ENCODE assay signal across 14 cellular contexts in the genomic region with DNA sequence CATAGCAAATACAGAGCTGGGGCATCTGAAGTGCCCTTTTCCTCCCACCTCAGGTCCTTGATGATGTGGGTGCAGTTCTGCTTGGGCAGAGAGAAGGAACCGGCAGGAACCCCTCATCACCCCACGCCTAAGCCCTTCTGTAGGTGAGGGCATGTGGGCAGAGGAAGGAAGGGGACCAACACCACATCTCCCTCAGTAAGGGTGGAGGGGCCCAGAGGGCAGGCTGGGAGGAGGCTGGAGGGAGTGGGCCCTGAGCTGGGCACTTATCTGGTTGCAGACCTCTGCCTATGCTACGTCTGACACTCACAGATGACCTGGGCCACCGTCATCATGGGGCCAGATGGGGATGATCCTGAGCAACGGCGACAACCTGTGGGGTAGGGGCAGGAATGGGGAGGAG. TPM values are rescaled to one million over a fixed set of nuclear protein-coding genes. Genes with fewer than 3 reads are reported as not detected.
DNase-seq lines count a peak whose midpoint lies in the region; ATAC-seq and TF ChIP-seq lines count a peak whose summit lies in the region.
"Had no signal": no experiment of that assay in that cellular context is flagged by ENCODE, and none has a peak within 500 bp of the region (broad histone marks: within the 10 kb centered on the region; RNA-seq: fewer than 3 reads in every experiment).

No MANE protein-coding gene starts in this region.

- intact Hi-C loops in left ventricle myocardium inferior (cut with micrococcal nuclease) (no loop called here), lower lobe of right lung (cut with DNase I) (no loop called here)
- intact Hi-C loops in activated T-helper 1 cell treated with anti-CD3 and anti-CD28 coated beads, Interleukin-12 subunit alpha, Interleukin-12 subunit beta, Interleukin-2, Interleukin-4 antibody, amounts not matched to agents 30 ng/mL and 10 ng/mL and 1 ng/mL, durations not matched to agents 14 hours and 24 hours and 36 hours (cut with micrococcal nuclease) = no loop called here

- no peak for DNase-seq in cardiac muscle cell (ENCODE audit: low read depth in 1 of 2, low spot score in 1 of 2)
- DNase-seq in left ventricle myocardium inferior = no peak
- DNase-seq in activated T-helper 1 cell treated with anti-CD3 and anti-CD28 coated beads, Interleukin-12 subunit alpha, Interleukin-12 subunit beta, Interleukin-2, Interleukin-4 antibody, amounts not matched to agents 30 ng/mL and 10 ng/mL and 1 ng/mL, durations not matched to agents 14 hours and 24 hours and 36 hours (ENCODE audit: low spot score) = no peak
- DNase-seq in lower lobe of right lung = peak; percentile 35
- no peak for DNase-seq in SIG-M5 (lab: John Stamatoyannopoulos, UW)
- no peak for DNase-seq in middle frontal gyrus (ENCODE audit: extremely low spot score, low spot score)
- DNase-seq in NCI-H2196 (lab: John Stamatoyannopoulos, UW; ENCODE audit: unreplicated experiment) = no peak
- DNase-seq: activated CD4-positive, CD25-positive, alpha-beta regulatory T cell; caudate nucleus; hypothalamus; NCI-H226; ovary; stimulated activated CD4-positive, alpha-beta T cell treated with anti-CD3 and anti-CD28 coated beads, Interleukin-4, amount 100 ng/mL, for 1 hour had no signal

- TF ChIP-seq CTCF in cardiac muscle cell (IDR thresholded peaks at IDR 0.05; ENCODE audit: low read depth, low read length) (no peak), left ventricle myocardium inferior (IDR thresholded peaks at IDR 0.05; ENCODE audit: borderline replicate concordance) (no peak), lower lobe of right lung (IDR thresholded peaks at IDR 0.05) (no peak)

- peaks cover 42% of the 10 kb centered on the region for H3K36me3 Mint-ChIP-seq in activated T-helper 1 cell treated with anti-CD3 and anti-CD28 coated beads, Interleukin-12 subunit alpha, Interleukin-12 subunit beta, Interleukin-2, Interleukin-4 antibody, amounts not matched to agents 30 ng/mL and 10 ng/mL and 1 ng/mL, durations not matched to agents 14 hours and 24 hours and 36 hours (ENCODE audit: low read depth)
- H3K36me3 Mint-ChIP-seq in stimulated activated memory B cell treated with anti-CD40 and anti-IgM and Interleukin-4, amounts not matched to agents 10 μg/mL and 1 μg/mL and 100 μg/mL, for 72 hours = peaks cover 54% of the 10 kb centered on the region

- no peaks in the 10 kb centered on the region for H3K27me3 Mint-ChIP-seq in activated T-helper 1 cell treated with anti-CD3 and anti-CD28 coated beads, Interleukin-12 subunit alpha, Interleukin-12 subunit beta, Interleukin-2, Interleukin-4 antibody, amounts not matched to agents 30 ng/mL and 10 ng/mL and 1 ng/mL, durations not matched to agents 14 hours and 24 hours and 36 hours (ENCODE audit: insufficient read depth)
- H3K27me3 Mint-ChIP-seq in stimulated activated memory B cell treated with anti-CD40 and anti-IgM and Interleukin-4, amounts not matched to agents 10 μg/mL and 1 μg/mL and 100 μg/mL, for 72 hours = no peaks in the 10 kb centered on the region

- H3K9me3 ChIP-seq in cardiac muscle cell (ENCODE audit: low read depth) (no peaks in the 10 kb centered on the region), left ventricle myocardium inferior (replicated peaks) (no peaks in the 10 kb centered on the region), lower lobe of right lung (no peaks in the 10 kb centered on the region)
- H3K9me3 ChIP-seq: ovary had no signal

- H3K9me3 Mint-ChIP-seq in activated T-helper 1 cell treated with anti-CD3 and anti-CD28 coated beads, Interleukin-12 subunit alpha, Interleukin-12 subunit beta, Interleukin-2, Interleukin-4 antibody, amounts not matched to agents 30 ng/mL and 10 ng/mL and 1 ng/mL, durations not matched to agents 14 hours and 24 hours and 36 hours = no peaks in the 10 kb centered on the region
- no peaks in the 10 kb centered on the region for H3K9me3 Mint-ChIP-seq in stimulated activated memory B cell treated with anti-CD40 and anti-IgM and Interleukin-4, amounts not matched to agents 10 μg/mL and 1 μg/mL and 100 μg/mL, for 72 hours

- ATAC-seq in lower lobe of right lung = no peak
- peak; percentile 40 for ATAC-seq in stimulated activated memory B cell treated with anti-CD40 and anti-IgM and Interleukin-4, amounts not matched to agents 10 μg/mL and 1 μg/mL and 100 μg/mL, for 72 hours

- H3K27ac ChIP-seq in cardiac muscle cell (peak overlapping the region; percentile 62), left ventricle myocardium inferior (replicated peaks) (no peak overlapping the region), lower lobe of right lung (no peak overlapping the region)
- H3K27ac ChIP-seq: ovary had no signal

- H3K27me3 ChIP-seq in cardiac muscle cell (no peaks in the 10 kb centered on the region), left ventricle myocardium inferior (ENCODE audit: low read depth) (no peaks in the 10 kb centered on the region), lower lobe of right lung (ENCODE audit: low read depth) (no peaks in the 10 kb centered on the region)
- H3K27me3 ChIP-seq: ovary had no signal

- peak overlapping the region; percentile 40 for H3K27ac Mint-ChIP-seq in activated T-helper 1 cell treated with anti-CD3 and anti-CD28 coated beads, Interleukin-12 subunit alpha, Interleukin-12 subunit beta, Interleukin-2, Interleukin-4 antibody, amounts not matched to agents 30 ng/mL and 10 ng/mL and 1 ng/mL, durations not matched to agents 14 hours and 24 hours and 36 hours
- peak overlapping the region; percentile 49 for H3K27ac Mint-ChIP-seq in stimulated activated memory B cell treated with anti-CD40 and anti-IgM and Interleukin-4, amounts not matched to agents 10 μg/mL and 1 μg/mL and 100 μg/mL, for 72 hours

- no peak overlapping the region for H3K4me3 ChIP-seq in cardiac muscle cell
- no peak overlapping the region for H3K4me3 ChIP-seq in left ventricle myocardium inferior
- no peak overlapping the region for H3K4me3 ChIP-seq in lower lobe of right lung
- H3K4me3 ChIP-seq: ovary had no signal

- no peaks in the 10 kb centered on the region for H3K4me1 Mint-ChIP-seq in activated T-helper 1 cell treated with anti-CD3 and anti-CD28 coated beads, Interleukin-12 subunit alpha, Interleukin-12 subunit beta, Interleukin-2, Interleukin-4 antibody, amounts not matched to agents 30 ng/mL and 10 ng/mL and 1 ng/mL, durations not matched to agents 14 hours and 24 hours and 36 hours (ENCODE audit: low read depth)
- H3K4me1 Mint-ChIP-seq in stimulated activated memory B cell treated with anti-CD40 and anti-IgM and Interleukin-4, amounts not matched to agents 10 μg/mL and 1 μg/mL and 100 μg/mL, for 72 hours = peaks cover 44% of the 10 kb centered on the region

- no peak overlapping the region for H3K4me3 Mint-ChIP-seq in activated T-helper 1 cell treated with anti-CD3 and anti-CD28 coated beads, Interleukin-12 subunit alpha, Interleukin-12 subunit beta, Interleukin-2, Interleukin-4 antibody, amounts not matched to agents 30 ng/mL and 10 ng/mL and 1 ng/mL, durations not matched to agents 14 hours and 24 hours and 36 hours
- no peak overlapping the region for H3K4me3 Mint-ChIP-seq in stimulated activated memory B cell treated with anti-CD40 and anti-IgM and Interleukin-4, amounts not matched to agents 10 μg/mL and 1 μg/mL and 100 μg/mL, for 72 hours

- H3K4me1 ChIP-seq in cardiac muscle cell (ENCODE audit: low read depth) = no peaks in the 10 kb centered on the region
- H3K4me1 ChIP-seq in left ventricle myocardium inferior = no peaks in the 10 kb centered on the region
- H3K4me1 ChIP-seq in lower lobe of right lung = no peaks in the 10 kb centered on the region

- H3K36me3 ChIP-seq in cardiac muscle cell (peaks cover 41% of the 10 kb centered on the region), left ventricle myocardium inferior (peaks cover 98% of the 10 kb centered on the region), lower lobe of right lung (peaks cover 100% of the 10 kb centered on the region)
- H3K36me3 ChIP-seq: ovary had no signal

RNA-seq across cellular contexts. Expression of a gene that starts 11.0 kb away (rescaled TPM):
- total RNA-seq in cardiac muscle cell = 31.9 and 48.5 TPM in 2 replicates
- 3.6 and 5.4 TPM in 2 replicates for polyA plus RNA-seq in cardiac muscle cell
- 11.2 TPM for total RNA-seq in left ventricle myocardium inferior
- 26.9 and 27.3 TPM in 2 replicates for total RNA-seq in activated T-helper 1 cell treated with anti-CD3 and anti-CD28 coated beads, Interleukin-12 subunit alpha, Interleukin-12 subunit beta, Interleukin-2, Interleukin-4 antibody, amounts not matched to agents 30 ng/mL and 10 ng/mL and 1 ng/mL, durations not matched to agents 14 hours and 24 hours and 36 hours
- 23.7 TPM for total RNA-seq in lower lobe of right lung

RNA-seq across cellular contexts. Expression of a gene that starts 34.1 kb away (rescaled TPM):
- total RNA-seq in cardiac muscle cell = 35.7 and 53.5 TPM in 2 replicates
- 46.0 and 62.6 TPM in 2 replicates for polyA plus RNA-seq in cardiac muscle cell
- total RNA-seq in left ventricle myocardium inferior = 44.5 TPM
- 52.4 and 54.7 TPM in 2 replicates for total RNA-seq in activated T-helper 1 cell treated with anti-CD3 and anti-CD28 coated beads, Interleukin-12 subunit alpha, Interleukin-12 subunit beta, Interleukin-2, Interleukin-4 antibody, amounts not matched to agents 30 ng/mL and 10 ng/mL and 1 ng/mL, durations not matched to agents 14 hours and 24 hours and 36 hours
- 66.0 TPM for total RNA-seq in lower lobe of right lung

RNA-seq across cellular contexts. Expression of a gene that starts 38.6 kb away (rescaled TPM):
- total RNA-seq in cardiac muscle cell = 140 and 199 TPM in 2 replicates
- 246 and 277 TPM in 2 replicates for polyA plus RNA-seq in cardiac muscle cell
- 142 TPM for total RNA-seq in left ventricle myocardium inferior
- total RNA-seq in activated T-helper 1 cell treated with anti-CD3 and anti-CD28 coated beads, Interleukin-12 subunit alpha, Interleukin-12 subunit beta, Interleukin-2, Interleukin-4 antibody, amounts not matched to agents 30 ng/mL and 10 ng/mL and 1 ng/mL, durations not matched to agents 14 hours and 24 hours and 36 hours = 276 and 285 TPM in 2 replicates
- total RNA-seq in lower lobe of right lung = 106 TPM

RNA-seq across cellular contexts. Expression of a gene that starts 54.0 kb away (rescaled TPM):
- total RNA-seq in cardiac muscle cell (67.8 and 87.2 TPM in 2 replicates), left ventricle myocardium inferior (21.0 TPM), lower lobe of right lung (57.6 TPM)
- 51.3 and 52.4 TPM in 2 replicates for polyA plus RNA-seq in cardiac muscle cell
- total RNA-seq in activated T-helper 1 cell treated with anti-CD3 and anti-CD28 coated beads, Interleukin-12 subunit alpha, Interleukin-12 subunit beta, Interleukin-2, Interleukin-4 antibody, amounts not matched to agents 30 ng/mL and 10 ng/mL and 1 ng/mL, durations not matched to agents 14 hours and 24 hours and 36 hours = 78.1 and 83.4 TPM in 2 replicates
